1 cellular context compared by ENCODE assay signal in the genomic region with DNA sequence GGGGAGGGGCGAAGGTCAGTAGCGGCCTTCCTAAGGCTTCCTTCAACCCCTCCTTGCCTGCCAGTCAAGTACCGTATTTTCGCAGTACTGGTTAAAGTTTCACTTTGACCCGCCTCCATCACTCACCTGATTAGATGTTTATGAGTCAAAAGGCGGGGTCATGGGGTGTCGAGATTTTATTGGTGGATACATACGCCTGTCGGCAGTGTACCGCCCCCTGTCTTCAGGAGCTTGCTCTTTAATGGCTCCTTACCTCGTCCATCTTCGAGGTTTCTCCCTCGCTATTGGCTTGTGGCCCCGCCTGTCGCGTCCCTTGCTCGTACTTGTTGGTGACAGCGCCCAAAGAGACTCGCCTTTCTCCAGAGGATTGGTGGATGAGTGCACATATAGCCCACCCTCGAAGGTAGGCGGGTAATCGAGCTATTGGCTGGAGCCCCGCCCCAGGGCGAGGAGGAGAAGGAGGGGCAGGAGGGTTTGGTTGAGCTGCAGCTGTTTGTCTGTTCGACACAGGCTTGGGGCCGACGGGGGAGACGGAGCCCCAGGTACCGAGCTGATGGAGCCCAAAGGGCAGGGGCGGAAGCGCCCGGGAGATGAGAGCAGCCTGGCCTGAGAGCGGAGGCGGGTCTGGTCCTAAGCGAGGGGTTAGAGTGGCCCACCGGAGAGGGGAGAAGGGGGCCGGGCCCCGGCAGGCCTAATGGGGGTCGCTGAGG.
TF ChIP-seq lines count a peak whose summit lies in the region.

A gene with protein sequence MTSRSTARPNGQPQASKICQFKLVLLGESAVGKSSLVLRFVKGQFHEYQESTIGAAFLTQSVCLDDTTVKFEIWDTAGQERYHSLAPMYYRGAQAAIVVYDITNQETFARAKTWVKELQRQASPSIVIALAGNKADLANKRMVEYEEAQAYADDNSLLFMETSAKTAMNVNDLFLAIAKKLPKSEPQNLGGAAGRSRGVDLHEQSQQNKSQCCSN (plus strand): TSS at position 481 of the 710 bp plus-strand sequence. CDS start 12,883 bp downstream, outside the sequence.

TF ChIP-seq in HEK293, 187 proteins besides CTCF, POLR2A, EP300 and RAD21 (continued from another document and continues in another):
- TF ChIP-seq, protein P1, sequence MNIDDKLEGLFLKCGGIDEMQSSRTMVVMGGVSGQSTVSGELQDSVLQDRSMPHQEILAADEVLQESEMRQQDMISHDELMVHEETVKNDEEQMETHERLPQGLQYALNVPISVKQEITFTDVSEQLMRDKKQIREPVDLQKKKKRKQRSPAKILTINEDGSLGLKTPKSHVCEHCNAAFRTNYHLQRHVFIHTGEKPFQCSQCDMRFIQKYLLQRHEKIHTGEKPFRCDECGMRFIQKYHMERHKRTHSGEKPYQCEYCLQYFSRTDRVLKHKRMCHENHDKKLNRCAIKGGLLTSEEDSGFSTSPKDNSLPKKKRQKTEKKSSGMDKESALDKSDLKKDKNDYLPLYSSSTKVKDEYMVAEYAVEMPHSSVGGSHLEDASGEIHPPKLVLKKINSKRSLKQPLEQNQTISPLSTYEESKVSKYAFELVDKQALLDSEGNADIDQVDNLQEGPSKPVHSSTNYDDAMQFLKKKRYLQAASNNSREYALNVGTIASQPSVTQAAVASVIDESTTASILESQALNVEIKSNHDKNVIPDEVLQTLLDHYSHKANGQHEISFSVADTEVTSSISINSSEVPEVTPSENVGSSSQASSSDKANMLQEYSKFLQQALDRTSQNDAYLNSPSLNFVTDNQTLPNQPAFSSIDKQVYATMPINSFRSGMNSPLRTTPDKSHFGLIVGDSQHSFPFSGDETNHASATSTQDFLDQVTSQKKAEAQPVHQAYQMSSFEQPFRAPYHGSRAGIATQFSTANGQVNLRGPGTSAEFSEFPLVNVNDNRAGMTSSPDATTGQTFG (tag by site-specific recombination; IDR thresholded peaks at IDR 0.05; ENCODE audit: borderline replicate concordance) = no peak
- no peak for TF ChIP-seq ZNF830 (tag by site-specific recombination; IDR thresholded peaks at IDR 0.05; ENCODE audit: low read depth)
- TF ChIP-seq ZNF184 (tag by site-specific recombination; IDR thresholded peaks at IDR 0.05) = 0 out of 2 replicates have a peak, but pooled peaks have one; percentile 16
- TF ChIP-seq ZNF19 (tag by site-specific recombination; IDR thresholded peaks at IDR 0.05; ENCODE audit: low read depth) = no peak
- TF ChIP-seq, protein P2, sequence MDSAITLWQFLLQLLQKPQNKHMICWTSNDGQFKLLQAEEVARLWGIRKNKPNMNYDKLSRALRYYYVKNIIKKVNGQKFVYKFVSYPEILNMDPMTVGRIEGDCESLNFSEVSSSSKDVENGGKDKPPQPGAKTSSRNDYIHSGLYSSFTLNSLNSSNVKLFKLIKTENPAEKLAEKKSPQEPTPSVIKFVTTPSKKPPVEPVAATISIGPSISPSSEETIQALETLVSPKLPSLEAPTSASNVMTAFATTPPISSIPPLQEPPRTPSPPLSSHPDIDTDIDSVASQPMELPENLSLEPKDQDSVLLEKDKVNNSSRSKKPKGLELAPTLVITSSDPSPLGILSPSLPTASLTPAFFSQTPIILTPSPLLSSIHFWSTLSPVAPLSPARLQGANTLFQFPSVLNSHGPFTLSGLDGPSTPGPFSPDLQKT (IDR thresholded peaks at IDR 0.05; ENCODE audit: borderline replicate concordance, low read depth, low read length) = no peak
- no peak for TF ChIP-seq ZNF274 (IDR thresholded peaks at IDR 0.05; ENCODE audit: low read length)
- TF ChIP-seq ZNF274 (tag by site-specific recombination; IDR thresholded peaks at IDR 0.05; ENCODE audit: borderline replicate concordance) = no peak
- TF ChIP-seq, protein P3, sequence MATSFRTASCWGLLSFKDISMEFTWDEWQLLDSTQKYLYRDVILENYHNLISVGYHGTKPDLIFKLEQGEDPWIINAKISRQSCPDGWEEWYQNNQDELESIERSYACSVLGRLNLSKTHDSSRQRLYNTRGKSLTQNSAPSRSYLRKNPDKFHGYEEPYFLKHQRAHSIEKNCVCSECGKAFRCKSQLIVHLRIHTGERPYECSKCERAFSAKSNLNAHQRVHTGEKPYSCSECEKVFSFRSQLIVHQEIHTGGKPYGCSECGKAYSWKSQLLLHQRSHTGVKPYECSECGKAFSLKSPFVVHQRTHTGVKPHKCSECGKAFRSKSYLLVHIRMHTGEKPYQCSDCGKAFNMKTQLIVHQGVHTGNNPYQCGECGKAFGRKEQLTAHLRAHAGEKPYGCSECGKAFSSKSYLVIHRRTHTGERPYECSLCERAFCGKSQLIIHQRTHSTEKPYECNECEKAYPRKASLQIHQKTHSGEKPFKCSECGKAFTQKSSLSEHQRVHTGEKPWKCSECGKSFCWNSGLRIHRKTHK (tag by site-specific recombination; IDR thresholded peaks at IDR 0.05) = no peak
- no peak for TF ChIP-seq ZNF654 (tag by site-specific recombination; IDR thresholded peaks at IDR 0.05; ENCODE audit: low read depth)
- TF ChIP-seq ZNF610 (tag by site-specific recombination; IDR thresholded peaks at IDR 0.05; ENCODE audit: borderline replicate concordance) = peak; percentile 74; the same call in 1 of the 2 replicates
- TF ChIP-seq ZNF292 (tag by site-specific recombination; IDR thresholded peaks at IDR 0.05; ENCODE audit: borderline replicate concordance, low read depth) = no peak
- TF ChIP-seq ZNF404 (tag by site-specific recombination; IDR thresholded peaks at IDR 0.05) = no peak
- TF ChIP-seq, protein P4, sequence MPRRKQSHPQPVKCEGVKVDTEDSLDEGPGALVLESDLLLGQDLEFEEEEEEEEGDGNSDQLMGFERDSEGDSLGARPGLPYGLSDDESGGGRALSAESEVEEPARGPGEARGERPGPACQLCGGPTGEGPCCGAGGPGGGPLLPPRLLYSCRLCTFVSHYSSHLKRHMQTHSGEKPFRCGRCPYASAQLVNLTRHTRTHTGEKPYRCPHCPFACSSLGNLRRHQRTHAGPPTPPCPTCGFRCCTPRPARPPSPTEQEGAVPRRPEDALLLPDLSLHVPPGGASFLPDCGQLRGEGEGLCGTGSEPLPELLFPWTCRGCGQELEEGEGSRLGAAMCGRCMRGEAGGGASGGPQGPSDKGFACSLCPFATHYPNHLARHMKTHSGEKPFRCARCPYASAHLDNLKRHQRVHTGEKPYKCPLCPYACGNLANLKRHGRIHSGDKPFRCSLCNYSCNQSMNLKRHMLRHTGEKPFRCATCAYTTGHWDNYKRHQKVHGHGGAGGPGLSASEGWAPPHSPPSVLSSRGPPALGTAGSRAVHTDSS (tag by site-specific recombination; IDR thresholded peaks at IDR 0.05) = no peak
- TF ChIP-seq ZNF664 (tag by site-specific recombination; IDR thresholded peaks at IDR 0.05) = no peak
- TF ChIP-seq, protein P5, sequence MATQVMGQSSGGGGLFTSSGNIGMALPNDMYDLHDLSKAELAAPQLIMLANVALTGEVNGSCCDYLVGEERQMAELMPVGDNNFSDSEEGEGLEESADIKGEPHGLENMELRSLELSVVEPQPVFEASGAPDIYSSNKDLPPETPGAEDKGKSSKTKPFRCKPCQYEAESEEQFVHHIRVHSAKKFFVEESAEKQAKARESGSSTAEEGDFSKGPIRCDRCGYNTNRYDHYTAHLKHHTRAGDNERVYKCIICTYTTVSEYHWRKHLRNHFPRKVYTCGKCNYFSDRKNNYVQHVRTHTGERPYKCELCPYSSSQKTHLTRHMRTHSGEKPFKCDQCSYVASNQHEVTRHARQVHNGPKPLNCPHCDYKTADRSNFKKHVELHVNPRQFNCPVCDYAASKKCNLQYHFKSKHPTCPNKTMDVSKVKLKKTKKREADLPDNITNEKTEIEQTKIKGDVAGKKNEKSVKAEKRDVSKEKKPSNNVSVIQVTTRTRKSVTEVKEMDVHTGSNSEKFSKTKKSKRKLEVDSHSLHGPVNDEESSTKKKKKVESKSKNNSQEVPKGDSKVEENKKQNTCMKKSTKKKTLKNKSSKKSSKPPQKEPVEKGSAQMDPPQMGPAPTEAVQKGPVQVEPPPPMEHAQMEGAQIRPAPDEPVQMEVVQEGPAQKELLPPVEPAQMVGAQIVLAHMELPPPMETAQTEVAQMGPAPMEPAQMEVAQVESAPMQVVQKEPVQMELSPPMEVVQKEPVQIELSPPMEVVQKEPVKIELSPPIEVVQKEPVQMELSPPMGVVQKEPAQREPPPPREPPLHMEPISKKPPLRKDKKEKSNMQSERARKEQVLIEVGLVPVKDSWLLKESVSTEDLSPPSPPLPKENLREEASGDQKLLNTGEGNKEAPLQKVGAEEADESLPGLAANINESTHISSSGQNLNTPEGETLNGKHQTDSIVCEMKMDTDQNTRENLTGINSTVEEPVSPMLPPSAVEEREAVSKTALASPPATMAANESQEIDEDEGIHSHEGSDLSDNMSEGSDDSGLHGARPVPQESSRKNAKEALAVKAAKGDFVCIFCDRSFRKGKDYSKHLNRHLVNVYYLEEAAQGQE (tag by site-specific recombination; IDR thresholded peaks at IDR 0.05) = no peak; the same call in 1 of the 2 replicates
- no peak for TF ChIP-seq ZBTB21 (tag by site-specific recombination; IDR thresholded peaks at IDR 0.05)
- peak; percentile 70 for TF ChIP-seq EGR2 (tag by site-specific recombination; IDR thresholded peaks at IDR 0.05; ENCODE audit: low read depth)
- TF ChIP-seq ZNF530 (tag by site-specific recombination; IDR thresholded peaks at IDR 0.05; ENCODE audit: low read depth) = no peak
- TF ChIP-seq ZNF670 (tag by site-specific recombination; IDR thresholded peaks at IDR 0.05; ENCODE audit: low read depth) = no peak
- no peak for TF ChIP-seq ZNF114 (tag by site-specific recombination; IDR thresholded peaks at IDR 0.05)
- TF ChIP-seq ZEB2 (tag by site-specific recombination; IDR thresholded peaks at IDR 0.05) = peak; percentile 37; the same call in 1 of the 2 replicates
- 0 out of 2 replicates have a peak, but pooled peaks have one; percentile 46 for TF ChIP-seq BCL11A (tag by site-specific recombination; IDR thresholded peaks at IDR 0.05; ENCODE audit: low read depth)
- peak; percentile 83 for TF ChIP-seq KLF1 (tag by site-specific recombination; IDR thresholded peaks at IDR 0.05)
- peak; percentile 61; the same call in 1 of the 2 replicates for TF ChIP-seq ZFP69B (tag by site-specific recombination; IDR thresholded peaks at IDR 0.05)
- no peak for TF ChIP-seq ZNF24 (tag by site-specific recombination; IDR thresholded peaks at IDR 0.05)
- TF ChIP-seq, protein P6, sequence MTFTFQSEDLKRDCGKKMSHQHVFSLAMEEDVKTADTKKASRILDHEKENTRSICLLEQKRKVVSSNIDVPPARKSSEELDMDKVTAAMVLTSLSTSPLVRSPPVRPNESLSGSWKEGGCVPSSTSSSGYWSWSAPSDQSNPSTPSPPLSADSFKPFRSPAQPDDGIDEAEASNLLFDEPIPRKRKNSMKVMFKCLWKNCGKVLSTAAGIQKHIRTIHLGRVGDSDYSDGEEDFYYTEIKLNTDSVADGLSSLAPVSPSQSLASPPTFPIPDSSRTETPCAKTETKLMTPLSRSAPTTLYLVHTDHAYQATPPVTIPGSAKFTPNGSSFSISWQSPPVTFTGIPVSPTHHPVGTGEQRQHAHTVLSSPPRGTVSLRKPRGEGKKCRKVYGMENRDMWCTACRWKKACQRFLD (tag by site-specific recombination; IDR thresholded peaks at IDR 0.05) = no peak
- peak; percentile 83; the same call in 1 of the 2 replicates for TF ChIP-seq KLF10 (tag by site-specific recombination; IDR thresholded peaks at IDR 0.05)
- no peak for TF ChIP-seq ZNF132 (tag by site-specific recombination; IDR thresholded peaks at IDR 0.05; ENCODE audit: borderline replicate concordance)
- no peak for TF ChIP-seq ZNF560 (tag by site-specific recombination; IDR thresholded peaks at IDR 0.05; ENCODE audit: borderline replicate concordance)
- TF ChIP-seq SP3 (tag by site-specific recombination; IDR thresholded peaks at IDR 0.05) = peak; percentile 100
- TF ChIP-seq GLIS2 (tag by site-specific recombination; IDR thresholded peaks at IDR 0.05) = peak; percentile 98
- TF ChIP-seq, protein P7, sequence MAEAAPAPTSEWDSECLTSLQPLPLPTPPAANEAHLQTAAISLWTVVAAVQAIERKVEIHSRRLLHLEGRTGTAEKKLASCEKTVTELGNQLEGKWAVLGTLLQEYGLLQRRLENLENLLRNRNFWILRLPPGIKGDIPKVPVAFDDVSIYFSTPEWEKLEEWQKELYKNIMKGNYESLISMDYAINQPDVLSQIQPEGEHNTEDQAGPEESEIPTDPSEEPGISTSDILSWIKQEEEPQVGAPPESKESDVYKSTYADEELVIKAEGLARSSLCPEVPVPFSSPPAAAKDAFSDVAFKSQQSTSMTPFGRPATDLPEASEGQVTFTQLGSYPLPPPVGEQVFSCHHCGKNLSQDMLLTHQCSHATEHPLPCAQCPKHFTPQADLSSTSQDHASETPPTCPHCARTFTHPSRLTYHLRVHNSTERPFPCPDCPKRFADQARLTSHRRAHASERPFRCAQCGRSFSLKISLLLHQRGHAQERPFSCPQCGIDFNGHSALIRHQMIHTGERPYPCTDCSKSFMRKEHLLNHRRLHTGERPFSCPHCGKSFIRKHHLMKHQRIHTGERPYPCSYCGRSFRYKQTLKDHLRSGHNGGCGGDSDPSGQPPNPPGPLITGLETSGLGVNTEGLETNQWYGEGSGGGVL (tag by site-specific recombination; IDR thresholded peaks at IDR 0.05) = no peak
- no peak for TF ChIP-seq ZNF747 (tag by site-specific recombination; IDR thresholded peaks at IDR 0.05)
- TF ChIP-seq ZNF701 (tag by site-specific recombination; IDR thresholded peaks at IDR 0.05) = no peak
- TF ChIP-seq SETDB1 (IDR thresholded peaks at IDR 0.05; ENCODE audit: insufficient read length, low read length) = no peak
- peak; percentile 99 for TF ChIP-seq ZNF10 (tag by site-specific recombination; IDR thresholded peaks at IDR 0.05)
- TF ChIP-seq ZNF596 (tag by site-specific recombination; IDR thresholded peaks at IDR 0.05) = no peak
- TF ChIP-seq, protein P8, sequence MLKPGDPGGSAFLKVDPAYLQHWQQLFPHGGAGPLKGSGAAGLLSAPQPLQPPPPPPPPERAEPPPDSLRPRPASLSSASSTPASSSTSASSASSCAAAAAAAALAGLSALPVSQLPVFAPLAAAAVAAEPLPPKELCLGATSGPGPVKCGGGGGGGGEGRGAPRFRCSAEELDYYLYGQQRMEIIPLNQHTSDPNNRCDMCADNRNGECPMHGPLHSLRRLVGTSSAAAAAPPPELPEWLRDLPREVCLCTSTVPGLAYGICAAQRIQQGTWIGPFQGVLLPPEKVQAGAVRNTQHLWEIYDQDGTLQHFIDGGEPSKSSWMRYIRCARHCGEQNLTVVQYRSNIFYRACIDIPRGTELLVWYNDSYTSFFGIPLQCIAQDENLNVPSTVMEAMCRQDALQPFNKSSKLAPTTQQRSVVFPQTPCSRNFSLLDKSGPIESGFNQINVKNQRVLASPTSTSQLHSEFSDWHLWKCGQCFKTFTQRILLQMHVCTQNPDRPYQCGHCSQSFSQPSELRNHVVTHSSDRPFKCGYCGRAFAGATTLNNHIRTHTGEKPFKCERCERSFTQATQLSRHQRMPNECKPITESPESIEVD (tag by site-specific recombination; IDR thresholded peaks at IDR 0.05) = no peak
- no peak for TF ChIP-seq MYNN (tag by site-specific recombination; IDR thresholded peaks at IDR 0.05; ENCODE audit: borderline replicate concordance)
- TF ChIP-seq, protein P9, sequence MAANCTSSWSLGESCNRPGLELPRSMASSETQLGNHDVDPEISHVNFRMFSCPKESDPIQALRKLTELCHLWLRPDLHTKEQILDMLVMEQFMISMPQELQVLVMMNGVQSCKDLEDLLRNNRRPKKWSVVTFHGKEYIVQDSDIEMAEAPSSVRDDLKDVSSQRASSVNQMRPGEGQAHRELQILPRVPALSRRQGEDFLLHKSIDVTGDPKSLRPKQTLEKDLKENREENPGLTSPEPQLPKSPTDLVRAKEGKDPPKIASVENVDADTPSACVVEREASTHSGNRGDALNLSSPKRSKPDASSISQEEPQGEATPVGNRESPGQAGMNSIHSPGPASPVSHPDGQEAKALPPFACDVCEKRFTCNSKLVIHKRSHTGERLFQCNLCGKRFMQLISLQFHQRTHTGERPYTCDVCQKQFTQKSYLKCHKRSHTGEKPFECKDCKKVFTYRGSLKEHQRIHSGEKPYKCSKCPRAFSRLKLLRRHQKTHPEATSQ (tag by site-specific recombination; IDR thresholded peaks at IDR 0.05) = peak; percentile 64; the same call in 1 of the 2 replicates
- no peak for TF ChIP-seq ZFP3 (tag by site-specific recombination; IDR thresholded peaks at IDR 0.05; ENCODE audit: low read depth)
